24 cellular contexts compared by ENCODE assay signal in the genomic region with DNA sequence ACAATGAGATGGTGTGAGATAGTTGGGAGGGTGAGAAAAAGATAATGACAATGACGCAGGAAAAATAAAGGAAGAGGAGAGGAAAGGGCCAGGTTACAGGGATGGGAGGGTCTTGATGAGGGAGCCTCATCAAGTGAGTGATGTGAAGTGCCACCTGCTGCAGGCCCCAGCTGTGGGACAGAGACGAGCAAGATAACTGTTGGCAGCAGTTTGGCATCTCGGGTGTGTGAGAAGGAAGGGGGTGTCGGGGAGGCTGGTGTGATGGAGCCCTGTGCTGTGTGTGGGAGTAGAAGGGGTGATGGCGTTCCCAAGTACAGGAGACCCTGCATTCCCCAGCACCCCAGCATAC. TPM values are rescaled to one million over a fixed set of nuclear protein-coding genes. Genes with fewer than 3 reads are reported as not detected.
A peak's percentile ranks its signal among the peaks of the same experiment; 100 is the strongest.
DNase-seq lines count a peak whose midpoint lies in the region; ATAC-seq and TF ChIP-seq lines count a peak whose summit lies in the region.
"Had no signal": no experiment of that assay in that cellular context is flagged by ENCODE, and none has a peak within 500 bp of the region (broad histone marks: within the 10 kb centered on the region; RNA-seq: fewer than 3 reads in every experiment).

No MANE protein-coding gene starts in this region.

- no peak for TF ChIP-seq POLR2A in gastroesophageal sphincter (IDR thresholded peaks at IDR 0.05)

- intact Hi-C loops in activated CD4-positive, alpha-beta T cell treated with anti-CD3 and anti-CD28 coated beads for 36 hours (cut with DNase I, micrococcal nuclease): loop anchor here in 1 of 2 experiments (5.0 kb wide), 1 partner anchor 35 kb away; no protein-coding TSS in a partner anchor

- H4K20me1 ChIP-seq in GM23338 (replicated peaks; ENCODE audit: insufficient read depth): no peaks in the 10 kb centered on the region

- POLR2A ChIA-PET in activated CD4-positive, alpha-beta T cell treated with anti-CD3 and anti-CD28 coated beads for 36 hours (lab: Charles Lee): interaction anchor here (0.7 kb wide), 1 partner anchor 8 kb away, joined by 4 read pairs; no protein-coding TSS in a partner anchor
- POLR2A ChIA-PET in T-cell (lab: Charles Lee): no interaction called here

- H3K27me3 ChIP-seq in GM23338 (ENCODE audit: insufficient read depth): no peaks in the 10 kb centered on the region
- H3K27me3 ChIP-seq in gastroesophageal sphincter: no peaks in the 10 kb centered on the region

- H3K27ac ChIP-seq in GM23338 (ENCODE audit: low read depth) (no peak overlapping the region), gastroesophageal sphincter (no peak overlapping the region)
- H3K27ac ChIP-seq: A549, brain microvascular endothelial cell, psoas muscle had no signal

- TF ChIP-seq CTCF in GM23338 (conservative IDR thresholded peaks at IDR 0.05; ENCODE audit: low read depth in 2 of 2) (no peak), gastroesophageal sphincter (IDR thresholded peaks at IDR 0.05) (no peak)

- no peak overlapping the region for H3K4me3 Mint-ChIP-seq in activated CD4-positive, alpha-beta T cell treated with anti-CD3 and anti-CD28 coated beads for 36 hours
- H3K4me3 Mint-ChIP-seq in GM23338: no peak overlapping the region
- peak overlapping the region in 1 of 3 donors; percentile 64 for H3K4me3 Mint-ChIP-seq in T-cell
- H3K4me3 Mint-ChIP-seq: natural killer cell treated with Interleukin-12 subunit alpha and Interleukin-12 subunit beta and Interleukin-15 and Interleukin-18, amount 100 ng/mL, for 72 hours had no signal

- H3K36me3 ChIP-seq in GM23338 (ENCODE audit: insufficient read depth) (no peaks in the 10 kb centered on the region), gastroesophageal sphincter (no peaks in the 10 kb centered on the region)
- H3K36me3 ChIP-seq: brain microvascular endothelial cell had no signal

- H3K27ac Mint-ChIP-seq in activated CD4-positive, alpha-beta T cell treated with anti-CD3 and anti-CD28 coated beads for 36 hours: peak overlapping the region; percentile 88
- H3K27ac Mint-ChIP-seq in GM23338: no peak overlapping the region
- peak overlapping the region; percentile 82 to 90 for H3K27ac Mint-ChIP-seq in T-cell
- H3K27ac Mint-ChIP-seq: CD14-positive monocyte had no signal

- peak overlapping the region; percentile 83; the same call in 1 of the 2 replicates for H2AFZ ChIP-seq in GM23338

- TF ChIP-seq EP300 in gastroesophageal sphincter (IDR thresholded peaks at IDR 0.05): no peak

- peaks cover 49% of the 10 kb centered on the region for H3K4me1 Mint-ChIP-seq in activated CD4-positive, alpha-beta T cell treated with anti-CD3 and anti-CD28 coated beads for 36 hours
- H3K4me1 Mint-ChIP-seq in GM23338 (peaks cover 29% of the 10 kb centered on the region), T-cell (peaks cover 42 to 70% (median 45%) of the 10 kb centered on the region in 3 donors)

- no peaks in the 10 kb centered on the region for H3K36me3 Mint-ChIP-seq in activated CD4-positive, alpha-beta T cell treated with anti-CD3 and anti-CD28 coated beads for 36 hours (ENCODE audit: low read depth)
- H3K36me3 Mint-ChIP-seq in GM23338 (ENCODE audit: low read depth): no peaks in the 10 kb centered on the region; the same call in 2 of the 3 replicates
- no peaks in the 10 kb centered on the region for H3K36me3 Mint-ChIP-seq in T-cell
- H3K36me3 Mint-ChIP-seq: CD14-positive monocyte; natural killer cell treated with Interleukin-12 subunit alpha and Interleukin-12 subunit beta and Interleukin-15 and Interleukin-18, amount 100 ng/mL, for 72 hours had no signal

- no peaks in the 10 kb centered on the region for H3K79me2 ChIP-seq in GM23338 (replicated peaks; ENCODE audit: insufficient read depth)

- peak; percentile 44 for DNase-seq in activated CD4-positive, alpha-beta T cell treated with anti-CD3 and anti-CD28 coated beads for 36 hours
- no peak for DNase-seq in activated CD4-positive, alpha-beta T cell treated with anti-CD3 and anti-CD28 coated beads for 4 hours
- no peak for DNase-seq in GM23338 (ENCODE audit: low spot score)
- DNase-seq in T-cell: no peak
- peak; percentile 29 for DNase-seq in left kidney (ENCODE audit: low read depth, low spot score)
- DNase-seq in activated effector memory CD4-positive, alpha-beta T cell treated with Interleukin-2 at 50 U/mL for 16 hours: no peak
- DNase-seq: activated CD4-positive, alpha-beta T cell treated with anti-CD3 and anti-CD28 coated beads, Interleukin-2, amount 50 U/mL, for 1 hour; activated effector memory CD4-positive, alpha-beta T cell treated with anti-CD3 and anti-CD28 coated beads, Interleukin-2, amount 50 U/mL, for 16 hours; brain microvascular endothelial cell; dermis blood vessel endothelial cell; Kasumi-1; NCI-H1105 treated with DMSO at 0.1 percent for 48 hours; psoas muscle; stimulated activated CD4-positive, alpha-beta T cell treated with anti-CD3 and anti-CD28 coated beads, Interleukin-12 subunit alpha, Interleukin-12 subunit beta, amount 100 ng/mL, for 4 hours; T1000 had no signal

- no peaks in the 10 kb centered on the region for H3F3A ChIP-seq in GM23338 (replicated peaks; ENCODE audit: low read depth)

- no peaks in the 10 kb centered on the region for H3K9me2 ChIP-seq in GM23338 (ENCODE audit: insufficient read depth)

- no peaks in the 10 kb centered on the region for H3K9me3 Mint-ChIP-seq in activated CD4-positive, alpha-beta T cell treated with anti-CD3 and anti-CD28 coated beads for 36 hours (ENCODE audit: low read depth)
- H3K9me3 Mint-ChIP-seq in GM23338: no peaks in the 10 kb centered on the region
- no peaks in the 10 kb centered on the region for H3K9me3 Mint-ChIP-seq in T-cell
- H3K9me3 Mint-ChIP-seq: CD14-positive monocyte; natural killer cell treated with Interleukin-12 subunit alpha and Interleukin-12 subunit beta and Interleukin-15 and Interleukin-18, amount 100 ng/mL, for 72 hours had no signal

- H3K4me3 ChIP-seq in GM23338 (no peak overlapping the region), gastroesophageal sphincter (no peak overlapping the region)
- H3K4me3 ChIP-seq: A549, GM12878, psoas muscle had no signal

- peak; percentile 64 for ATAC-seq in activated CD4-positive, alpha-beta T cell treated with anti-CD3 and anti-CD28 coated beads for 36 hours
- ATAC-seq in GM23338 (no peak), T-cell (replicated peaks in 1 of 4) (peak in 1 of 4 experiments; percentile 30), gastroesophageal sphincter (no peak), HG03342 (IDR thresholded peaks at IDR 0.05; ENCODE audit: unreplicated experiment) (no peak)
- ATAC-seq: GM12878; natural killer cell treated with Interleukin-12 subunit alpha and Interleukin-12 subunit beta and Interleukin-15 and Interleukin-18, amount 100 ng/mL, for 72 hours; psoas muscle had no signal

- WGBS in gastroesophageal sphincter (ENCODE audit: low coverage in 1 of 2), 2 donors: 66 to 85% methylated on average over 4 to 5 of the region's 5 CpGs

- H3K27me3 Mint-ChIP-seq in activated CD4-positive, alpha-beta T cell treated with anti-CD3 and anti-CD28 coated beads for 36 hours: no peaks in the 10 kb centered on the region
- H3K27me3 Mint-ChIP-seq in GM23338 (ENCODE audit: insufficient read depth, low read depth, poor library complexity): peaks cover 17% of the 10 kb centered on the region
- H3K27me3 Mint-ChIP-seq in T-cell: no peaks in the 10 kb centered on the region

- CTCF ChIA-PET in activated CD4-positive, alpha-beta T cell treated with anti-CD3 and anti-CD28 coated beads for 36 hours (lab: Charles Lee): interaction anchor here (0.7 to 3.3 kb wide), 16 partner anchors 9 to 270 kb away, joined by 3 to 17 read pairs (median 6); a partner anchor contains a TSS
- CTCF ChIA-PET in T-cell (lab: Charles Lee): interaction anchor here in 1 of 2 donors (0.9 to 1.5 kb wide), 2 partner anchors 17 to 29 kb away, joined by 4 read pairs; no protein-coding TSS in a partner anchor

- no peaks in the 10 kb centered on the region for H3K9me3 ChIP-seq in gastroesophageal sphincter
- H3K9me3 ChIP-seq: A549, psoas muscle had no signal

- H3K4me2 ChIP-seq in GM23338: no peak overlapping the region
- H3K4me2 ChIP-seq: A549 had no signal

- peaks cover 9% of the 10 kb centered on the region; the same call in 1 of the 2 replicates for H3K4me1 ChIP-seq in GM23338 (ENCODE audit: insufficient read depth)
- peaks cover 0 to 5% (median 0%) of the 10 kb centered on the region in 3 donors for H3K4me1 ChIP-seq in gastroesophageal sphincter
- H3K4me1 ChIP-seq: psoas muscle had no signal

TF ChIP-seq in GM23338, 12 proteins besides CTCF, POLR2A, EP300 and RAD21:
- TF ChIP-seq CREB1 (CRISPR knock-in tag; IDR thresholded peaks at IDR 0.05; ENCODE audit: low read depth): no peak

RNA-seq across cellular contexts. Expression of a gene that starts 11.4 kb away (rescaled TPM):
- total RNA-seq in activated CD4-positive, alpha-beta T cell treated with anti-CD3 and anti-CD28 coated beads for 36 hours: under 1 TPM; 0.37 to 0.63 TPM
- total RNA-seq in GM23338 (2014; rRNA removed; shearing (Covaris generic)): 11.9 and 22.0 TPM in 2 replicates
- polyA plus RNA-seq in GM23338 (2016; fragmentation: Nextera tagmentation; extraction: Ambion mirVana): 35.1 and 37.5 TPM in 2 replicates
- total RNA-seq in T-cell (under 1 TPM in 2 of 5 donors, not detected in 3; 0.55 to 0.63 TPM), gastroesophageal sphincter (not detected)
- total RNA-seq: dermis blood vessel endothelial cell, glomerular endothelial cell, GM12878, lung microvascular endothelial cell, NCI-H460, psoas muscle had no signal
- polyA plus RNA-seq: CD14-positive monocyte had no signal

RNA-seq across cellular contexts. Expression of a gene that starts 21.4 kb away (rescaled TPM):
- 1 to 10 TPM; 6.4 to 6.6 TPM for total RNA-seq in activated CD4-positive, alpha-beta T cell treated with anti-CD3 and anti-CD28 coated beads for 36 hours
- 24.1 and 26.7 TPM in 2 replicates for total RNA-seq in GM23338 (2014; rRNA removed; shearing (Covaris generic))
- polyA plus RNA-seq in GM23338 (2016; fragmentation: Nextera tagmentation; extraction: Ambion mirVana): 5.5 and 6.6 TPM in 2 replicates
- total RNA-seq in T-cell (10 to 100 TPM in 3 of 5 donors, 1 to 10 TPM in 2; 7.9 to 11.2 (median 11.0) TPM), gastroesophageal sphincter (1 to 10 TPM; 6.1 to 8.9 (median 6.7) TPM)

RNA-seq across cellular contexts. Expression of a gene that starts 22.1 kb away (rescaled TPM):
- 1 to 10 TPM; 2.4 to 2.6 TPM for total RNA-seq in activated CD4-positive, alpha-beta T cell treated with anti-CD3 and anti-CD28 coated beads for 36 hours
- total RNA-seq in GM23338 (2014; rRNA removed; shearing (Covaris generic)): not detected in 2 replicates
- polyA plus RNA-seq in GM23338 (2016; fragmentation: Nextera tagmentation; extraction: Ambion mirVana): not detected in 2 replicates
- total RNA-seq in T-cell: 1 to 10 TPM in 4 of 5 donors, under 1 TPM in 1; 0.54 to 2.2 (median 1.4) TPM
- total RNA-seq in gastroesophageal sphincter: under 1 TPM; 0.22 to 0.54 (median 0.29) TPM
- total RNA-seq: dermis blood vessel endothelial cell, glomerular endothelial cell, lung microvascular endothelial cell, NCI-H460 had no signal

RNA-seq across cellular contexts. Expression of a gene that starts 50.8 kb away (rescaled TPM):
- 10 to 100 TPM; 79.0 to 81.1 TPM for total RNA-seq in activated CD4-positive, alpha-beta T cell treated with anti-CD3 and anti-CD28 coated beads for 36 hours
- 35.0 and 36.3 TPM in 2 replicates for total RNA-seq in GM23338 (2014; rRNA removed; shearing (Covaris generic))
- 10.3 and 11.9 TPM in 2 replicates for polyA plus RNA-seq in GM23338 (2016; fragmentation: Nextera tagmentation; extraction: Ambion mirVana)
- total RNA-seq in T-cell (10 to 100 TPM; 10.7 to 26.1 (median 19.9) TPM), gastroesophageal sphincter (10 to 100 TPM; 11.8 to 14.9 (median 12.7) TPM)

Comparison
In these comparisons a context has a peak if more than half of its experiments do, and no peak if none do; other contexts are left out.
1. DNase-seq: peak in activated CD4-positive, alpha-beta T cell treated with anti-CD3 and anti-CD28 coated beads for 36 hours (single experiment) and left kidney (single experiment); none in activated CD4-positive, alpha-beta T cell treated with anti-CD3 and anti-CD28 coated beads for 4 hours (0 of 2), GM23338 (single experiment), T-cell (0 of 34) and activated effector memory CD4-positive, alpha-beta T cell treated with Interleukin-2 at 50 U/mL for 16 hours (single experiment).